In the genomic region with DNA sequence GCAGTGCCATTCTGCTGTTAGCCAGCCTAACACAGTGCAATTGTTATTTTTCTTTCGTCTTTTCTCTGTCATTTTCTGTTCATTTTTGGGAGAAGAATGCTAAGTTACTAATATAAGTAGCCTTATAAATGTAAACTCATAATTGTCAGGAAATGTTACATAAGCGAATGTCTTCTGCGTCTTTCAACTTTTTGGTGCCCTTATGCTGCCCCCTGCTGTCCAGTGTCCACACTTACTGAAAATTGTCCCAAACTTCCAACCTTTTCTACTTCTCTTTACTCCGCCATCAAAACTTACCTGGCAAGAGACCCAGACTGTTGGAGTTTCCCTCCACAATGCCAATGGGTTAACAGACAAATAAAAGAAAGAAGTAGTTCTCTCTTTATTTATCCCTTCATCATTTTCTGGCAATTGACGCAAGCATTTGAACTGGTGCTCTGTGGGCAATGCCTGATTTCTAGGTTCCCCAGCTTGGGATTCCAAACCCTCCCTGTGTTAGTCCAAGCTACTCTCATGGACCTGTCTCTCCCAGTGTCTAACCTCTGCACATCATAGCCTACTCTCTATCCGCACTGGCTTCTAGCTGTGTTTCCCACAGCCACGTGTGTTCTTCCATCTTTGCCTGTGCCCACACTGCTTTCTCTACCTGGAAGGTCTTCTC, we compare ENCODE assay signal across 1 cellular context.
TF ChIP-seq lines count a peak whose summit lies in the region.

No MANE protein-coding gene starts in this region.

TF ChIP-seq in HEK293, 187 proteins besides CTCF, POLR2A, EP300 and RAD21 (continued from another document):
- TF ChIP-seq, protein P1, sequence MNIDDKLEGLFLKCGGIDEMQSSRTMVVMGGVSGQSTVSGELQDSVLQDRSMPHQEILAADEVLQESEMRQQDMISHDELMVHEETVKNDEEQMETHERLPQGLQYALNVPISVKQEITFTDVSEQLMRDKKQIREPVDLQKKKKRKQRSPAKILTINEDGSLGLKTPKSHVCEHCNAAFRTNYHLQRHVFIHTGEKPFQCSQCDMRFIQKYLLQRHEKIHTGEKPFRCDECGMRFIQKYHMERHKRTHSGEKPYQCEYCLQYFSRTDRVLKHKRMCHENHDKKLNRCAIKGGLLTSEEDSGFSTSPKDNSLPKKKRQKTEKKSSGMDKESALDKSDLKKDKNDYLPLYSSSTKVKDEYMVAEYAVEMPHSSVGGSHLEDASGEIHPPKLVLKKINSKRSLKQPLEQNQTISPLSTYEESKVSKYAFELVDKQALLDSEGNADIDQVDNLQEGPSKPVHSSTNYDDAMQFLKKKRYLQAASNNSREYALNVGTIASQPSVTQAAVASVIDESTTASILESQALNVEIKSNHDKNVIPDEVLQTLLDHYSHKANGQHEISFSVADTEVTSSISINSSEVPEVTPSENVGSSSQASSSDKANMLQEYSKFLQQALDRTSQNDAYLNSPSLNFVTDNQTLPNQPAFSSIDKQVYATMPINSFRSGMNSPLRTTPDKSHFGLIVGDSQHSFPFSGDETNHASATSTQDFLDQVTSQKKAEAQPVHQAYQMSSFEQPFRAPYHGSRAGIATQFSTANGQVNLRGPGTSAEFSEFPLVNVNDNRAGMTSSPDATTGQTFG (tag by site-specific recombination; IDR thresholded peaks at IDR 0.05; ENCODE audit: borderline replicate concordance): no peak
